Comparison of ENCODE assay signal across 9 cellular contexts in genomic region chr22:36465232-36466021, GRCh38. TPM values are rescaled to one million over a fixed set of nuclear protein-coding genes. Genes with fewer than 3 reads are reported as not detected.
A peak's percentile ranks its signal among the peaks of the same experiment; 100 is the strongest.
DNase-seq lines count a peak whose midpoint lies in the region; ATAC-seq lines count a peak whose summit lies in the region.
"Had no signal": no experiment of that assay in that cellular context is flagged by ENCODE, and none has a peak within 500 bp of the region (broad histone marks: within the 10 kb centered on the region; RNA-seq: fewer than 3 reads in every experiment).

No MANE protein-coding gene starts in this region.

- H3K27ac ChIP-seq in mesodermal cell (ENCODE audit: low read depth, low read length, severe bottlenecking): peak overlapping the region; percentile 29

- H3K36me3 ChIP-seq in mesodermal cell (ENCODE audit: control insufficient read depth, insufficient read depth, low read length): peaks cover 18% of the 10 kb centered on the region

- no peaks in the 10 kb centered on the region for H3K9me3 ChIP-seq in mesodermal cell (ENCODE audit: control insufficient read depth, low read length)

- no peak for ATAC-seq in GM21528 (IDR thresholded peaks at IDR 0.05; ENCODE audit: low FRiP score, unreplicated experiment)

- H3K4me3 ChIP-seq in mesodermal cell (ENCODE audit: extremely low read depth, insufficient read depth, low read length, poor library complexity, severe bottlenecking): no peak overlapping the region

- DNase-seq in 8988T (peak; percentile 65), LHCN-M2 (ENCODE audit: low read depth) (peak; percentile 67), dermis blood vessel endothelial cell (peak; percentile 96), NCI-H82 (lab: John Stamatoyannopoulos, UW) (no peak), NCI-H526 treated with DMSO at 0.1 percent for 48 hours (lab: John Stamatoyannopoulos, UW) (no peak), D341Med (ENCODE audit: low spot score) (no peak)
- DNase-seq: NCI-H2171 had no signal

- peaks cover 80% of the 10 kb centered on the region for H3K4me1 ChIP-seq in mesodermal cell (ENCODE audit: control insufficient read depth, insufficient read depth, low read length, poor library complexity, severe bottlenecking)

- WGBS in mesodermal cell (ENCODE audit: insufficient coverage in 2 of 2), 2 experiments: 92 to 93% methylated on average over 23 to 24 of the region's 25 CpGs

RNA-seq across cellular contexts. Expression of gene TXN2, which starts 16.0 kb away (rescaled TPM):
- total RNA-seq in LHCN-M2 (2014; rRNA removed) (34.4 and 38.9 TPM in 2 replicates), dermis blood vessel endothelial cell (22.0 and 30.3 TPM in 2 replicates)
- polyA plus RNA-seq in LHCN-M2 (2012): 129 TPM
- 68.8 TPM for polyA plus RNA-seq in mesodermal cell (2013, experiment 1 of 2)
- 64.2 TPM for polyA plus RNA-seq in mesodermal cell (2013, experiment 2 of 2)

RNA-seq across cellular contexts. Expression of gene FOXRED2, which starts 41.4 kb away (rescaled TPM):
- total RNA-seq in LHCN-M2 (2014; rRNA removed) (14.8 and 19.5 TPM in 2 replicates), dermis blood vessel endothelial cell (8.7 and 11.5 TPM in 2 replicates)
- polyA plus RNA-seq in LHCN-M2 (2012): 12.6 TPM
- polyA plus RNA-seq in mesodermal cell (2013, experiment 1 of 2): 6.3 TPM
- polyA plus RNA-seq in mesodermal cell (2013, experiment 2 of 2): 4.8 TPM

Comparison
In these comparisons a context has a peak if more than half of its experiments do, and no peak if none do; other contexts are left out.
1. DNase-seq: peak in 8988T (single experiment), LHCN-M2 (single experiment) and dermis blood vessel endothelial cell (single experiment); none in NCI-H82 (single experiment), NCI-H526 treated with DMSO at 0.1 percent for 48 hours (single experiment) and D341Med (single experiment).